In the genomic region with DNA sequence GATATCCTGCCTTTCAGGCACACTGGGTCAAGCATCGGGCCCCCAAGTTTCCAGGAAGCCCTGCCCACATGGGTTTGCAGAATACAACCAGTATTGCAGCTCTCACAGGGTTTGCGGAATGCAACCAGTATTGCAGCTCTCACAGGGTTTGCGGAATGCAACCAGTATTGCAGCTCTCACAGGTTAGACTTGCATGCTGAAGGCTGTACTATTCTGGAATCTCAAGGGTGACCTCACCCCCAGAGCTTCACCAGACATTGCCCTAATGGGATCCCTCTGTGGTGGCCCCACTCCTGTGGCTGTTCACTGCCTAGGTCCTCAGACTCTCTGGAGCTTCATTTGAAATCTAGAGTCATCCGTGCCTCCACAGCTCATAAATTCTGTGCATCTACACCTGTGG, we compare ENCODE assay signal across 24 cellular contexts.
DNase-seq lines count a peak whose midpoint lies in the region; ATAC-seq and TF ChIP-seq lines count a peak whose summit lies in the region.
"Had no signal": no experiment of that assay in that cellular context is flagged by ENCODE, and none has a peak within 500 bp of the region (broad histone marks: within the 10 kb centered on the region; RNA-seq: fewer than 3 reads in every experiment).

No MANE protein-coding gene starts in this region.

- ATAC-seq in esophagus mucosa: peak; percentile 66
- ATAC-seq in HG03159 (IDR thresholded peaks at IDR 0.05; ENCODE audit: unreplicated experiment): no peak
- no peak for ATAC-seq in body of pancreas
- ATAC-seq: A549, GM12878 had no signal

- no peak overlapping the region for H4K8ac ChIP-seq in mesendoderm (ENCODE audit: low read depth, low read length)
- no peak overlapping the region for H4K8ac ChIP-seq in trophoblast cell (ENCODE audit: low read depth, low read length)

- TF ChIP-seq POLR2A in body of pancreas (IDR thresholded peaks at IDR 0.05): no peak

- H3K56ac ChIP-seq in mesendoderm (ENCODE audit: low read length): no peak overlapping the region

- H3K4me2 ChIP-seq in mesendoderm (ENCODE audit: low read length): no peak overlapping the region
- no peak overlapping the region for H3K4me2 ChIP-seq in trophoblast cell (ENCODE audit: low read length)
- H3K4me2 ChIP-seq: A549, BLaER1 had no signal

- no peak overlapping the region for H3K4me3 ChIP-seq in mesendoderm (ENCODE audit: low read length)
- H3K4me3 ChIP-seq in trophoblast cell (ENCODE audit: low read depth, low read length): no peak overlapping the region
- no peak overlapping the region for H3K4me3 ChIP-seq in body of pancreas
- H3K4me3 ChIP-seq: A549, BLaER1, GM12878 had no signal

- H3K79me1 ChIP-seq in mesendoderm (ENCODE audit: low read length) (no peaks in the 10 kb centered on the region), trophoblast cell (ENCODE audit: low read length) (no peaks in the 10 kb centered on the region)

- no peak overlapping the region for H2AFZ ChIP-seq in trophoblast cell (ENCODE audit: insufficient read depth, low read length, poor library complexity)

- H3K4ac ChIP-seq in mesendoderm (ENCODE audit: low read depth, low read length) (no peak overlapping the region), trophoblast cell (ENCODE audit: low read depth, low read length) (no peak overlapping the region)

- WGBS in mesendoderm (ENCODE audit: extremely low coverage, insufficient coverage, low lambda C conversion rate): no CpG with 5 or more reads among the region's 4 CpGs
- no CpG with 5 or more reads among the region's 4 CpGs for WGBS in trophoblast cell (ENCODE audit: extremely low coverage, insufficient coverage, insufficient read length)
- 81 to 93% methylated on average over 4 of the region's 4 CpGs for WGBS in body of pancreas, 2 donors

- DNase-seq in mesendoderm (peak; percentile 8), trophoblast cell (peak; percentile 50 to 73), body of pancreas (no peak)
- no peak for DNase-seq in central memory CD4-positive, alpha-beta T cell
- DNase-seq: ACHN; BE2C; C1 segment of cervical spinal cord; CD4-positive, alpha-beta memory T cell; CD4-positive, CD25-positive, alpha-beta regulatory T cell; CD8-positive, alpha-beta memory T cell; COR-L47; DMS 273 treated with DMSO at 0.1 percent for 48 hours; DMS153; DMS53; DMS79; DND-41; EL; GDM1 had no signal

- H3K18ac ChIP-seq in mesendoderm (ENCODE audit: low read length) (no peak overlapping the region), trophoblast cell (ENCODE audit: low read length) (no peak overlapping the region)

- H4K12ac ChIP-seq in trophoblast cell (ENCODE audit: low read depth, low read length): no peak overlapping the region

- H3K23ac ChIP-seq in mesendoderm (ENCODE audit: low read length) (no peak overlapping the region), trophoblast cell (ENCODE audit: low read length) (no peak overlapping the region)

- H2BK5ac ChIP-seq in mesendoderm (ENCODE audit: low read length) (no peak overlapping the region), trophoblast cell (ENCODE audit: low read depth, low read length, poor library complexity) (no peak overlapping the region)

- no peak overlapping the region for H2BK12ac ChIP-seq in trophoblast cell (ENCODE audit: low read length)

- no peak for TF ChIP-seq CTCF in body of pancreas (IDR thresholded peaks at IDR 0.05)

- intact Hi-C loops in body of pancreas (cut with DNase I): no loop called here

- H3K27me3 ChIP-seq in mesendoderm (ENCODE audit: insufficient read depth, low read length, poor library complexity): no peaks in the 10 kb centered on the region
- no peaks in the 10 kb centered on the region for H3K27me3 ChIP-seq in trophoblast cell (ENCODE audit: insufficient read depth, low read length)
- no peaks in the 10 kb centered on the region for H3K27me3 ChIP-seq in body of pancreas
- H3K27me3 ChIP-seq: BE2C, BLaER1 had no signal

- H2BK120ac ChIP-seq in mesendoderm (ENCODE audit: low read depth, low read length) (no peak overlapping the region), trophoblast cell (ENCODE audit: insufficient read depth, low read length, poor library complexity) (no peak overlapping the region)

- H3K14ac ChIP-seq in trophoblast cell (ENCODE audit: low read length): no peak overlapping the region

- H4K91ac ChIP-seq in trophoblast cell (ENCODE audit: low read depth, low read length): no peak overlapping the region

- H4K5ac ChIP-seq in mesendoderm (ENCODE audit: low read length): no peak overlapping the region

- H3K9me3 ChIP-seq in trophoblast cell (ENCODE audit: insufficient read depth, low read depth, low read length): no peaks in the 10 kb centered on the region
- H3K9me3 ChIP-seq in body of pancreas: no peaks in the 10 kb centered on the region
- H3K9me3 ChIP-seq: A549, BE2C, BLaER1 had no signal

- H3K27ac ChIP-seq in mesendoderm (ENCODE audit: low read depth, low read length) (no peak overlapping the region), trophoblast cell (ENCODE audit: low read depth, low read length) (no peak overlapping the region), body of pancreas (no peak overlapping the region)
- H3K27ac ChIP-seq: 22Rv1, A549, BLaER1 had no signal

- H2AK5ac ChIP-seq in mesendoderm (ENCODE audit: low read length) (no peak overlapping the region), trophoblast cell (ENCODE audit: low read length) (no peak overlapping the region)

- H3K36me3 ChIP-seq in mesendoderm (ENCODE audit: control insufficient read depth, insufficient read depth, low read length) (no peaks in the 10 kb centered on the region), trophoblast cell (ENCODE audit: control insufficient read depth in 1 of 2, insufficient read depth in 2 of 2, low read length in 2 of 2) (no peaks in the 10 kb centered on the region), body of pancreas (replicated peaks in 1 of 2; ENCODE audit: insufficient read depth in 1 of 2, low read depth in 2 of 2) (no peaks in the 10 kb centered on the region)
- H3K36me3 ChIP-seq: BE2C, BLaER1 had no signal

- H3K79me2 ChIP-seq in mesendoderm (ENCODE audit: control insufficient read depth, insufficient read depth, low read length) (no peaks in the 10 kb centered on the region), trophoblast cell (ENCODE audit: control insufficient read depth, insufficient read depth, low read length, poor library complexity) (no peaks in the 10 kb centered on the region)

- H2BK15ac ChIP-seq in mesendoderm (replicated peaks; ENCODE audit: low read depth): no peak overlapping the region

- H3K4me1 ChIP-seq in mesendoderm (ENCODE audit: control insufficient read depth, low read depth, low read length) (no peaks in the 10 kb centered on the region), trophoblast cell (ENCODE audit: control insufficient read depth in 1 of 2, insufficient read depth in 2 of 2, low read length in 2 of 2) (peaks cover 3 to 4% of the 10 kb centered on the region in 2 experiments), body of pancreas (no peaks in the 10 kb centered on the region)
- H3K4me1 ChIP-seq: A549, BE2C, BLaER1 had no signal

- H3K9ac ChIP-seq in mesendoderm (ENCODE audit: low read length): no peak overlapping the region
- H3K9ac ChIP-seq in trophoblast cell (ENCODE audit: low read length): no peak overlapping the region
- H3K9ac ChIP-seq: BLaER1 had no signal

Comparison
In these comparisons a context has a peak if more than half of its experiments do, and no peak if none do; other contexts are left out.
1. DNase-seq: peak in mesendoderm (single experiment) and trophoblast cell (2 of 2); none in central memory CD4-positive, alpha-beta T cell (single experiment) and body of pancreas (0 of 4).